22 cellular contexts compared by ENCODE assay signal in the genomic region with DNA sequence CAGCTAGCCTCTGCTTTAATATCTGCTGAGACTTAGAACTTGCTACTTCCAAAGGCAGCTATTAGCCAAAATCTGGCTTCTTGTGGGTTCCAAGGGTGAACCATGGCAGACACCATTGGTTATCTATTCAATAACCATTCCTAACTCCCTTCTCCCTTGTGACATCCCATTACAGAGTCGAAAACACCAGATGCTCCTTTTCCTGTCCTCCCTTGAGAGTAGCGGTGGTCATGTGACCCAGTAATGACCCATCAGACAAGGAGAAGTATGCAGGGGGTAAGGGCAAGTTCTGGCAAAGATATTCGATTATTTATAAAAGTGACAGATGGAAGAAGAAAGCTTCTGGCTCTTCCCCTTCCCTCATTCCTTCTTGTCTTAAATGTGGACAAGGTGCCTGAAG. TPM values are rescaled to one million over a fixed set of nuclear protein-coding genes. Genes with fewer than 3 reads are reported as not detected.
A peak's percentile ranks its signal among the peaks of the same experiment; 100 is the strongest.
DNase-seq lines count a peak whose midpoint lies in the region; ATAC-seq and TF ChIP-seq lines count a peak whose summit lies in the region.
"Had no signal": no experiment of that assay in that cellular context is flagged by ENCODE, and none has a peak within 500 bp of the region (broad histone marks: within the 10 kb centered on the region; RNA-seq: fewer than 3 reads in every experiment).

No MANE protein-coding gene starts in this region.

- peak overlapping the region; percentile 93 for H3K27ac Mint-ChIP-seq in glutamatergic neuron (ENCODE audit: unreplicated experiment)
- H3K27ac Mint-ChIP-seq: GM23338, T-cell had no signal

- H3K27ac ChIP-seq in dorsolateral prefrontal cortex = no peak overlapping the region
- H3K27ac ChIP-seq: PC-9, RWPE1 had no signal

- H3K27me3 Mint-ChIP-seq in glutamatergic neuron (ENCODE audit: unreplicated experiment) = peaks cover 4% of the 10 kb centered on the region
- H3K27me3 Mint-ChIP-seq: IgD-negative memory B cell, T-cell had no signal

- intact Hi-C loops in dorsolateral prefrontal cortex (cut with DNase I) = no loop called here

- peaks cover 4% of the 10 kb centered on the region for H3K36me3 ChIP-seq in BE2C

- peaks cover 14% of the 10 kb centered on the region for H3K4me1 ChIP-seq in BE2C

- H3K4me3 ChIP-seq in BE2C (ENCODE audit: low read depth, low read length) (no peak overlapping the region), dorsolateral prefrontal cortex (no peak overlapping the region)
- H3K4me3 ChIP-seq: GM23338, PC-9 had no signal

- H3K36me3 Mint-ChIP-seq in glutamatergic neuron (ENCODE audit: unreplicated experiment) = peaks cover 16% of the 10 kb centered on the region

- H3K9me3 ChIP-seq in BE2C = no peaks in the 10 kb centered on the region

- H3K27me3 ChIP-seq in BE2C = no peaks in the 10 kb centered on the region
- no peaks in the 10 kb centered on the region for H3K27me3 ChIP-seq in dorsolateral prefrontal cortex

- H3K9me3 Mint-ChIP-seq in glutamatergic neuron (ENCODE audit: unreplicated experiment) = peaks cover 21% of the 10 kb centered on the region
- H3K9me3 Mint-ChIP-seq: GM23338, IgD-negative memory B cell, T-cell had no signal

- peaks cover 43% of the 10 kb centered on the region for H3K4me1 Mint-ChIP-seq in glutamatergic neuron (ENCODE audit: low read depth, unreplicated experiment)

- DNase-seq in BE2C (peak; percentile 51), DMS 273 treated with DMSO at 0.1 percent for 48 hours (lab: John Stamatoyannopoulos, UW) (peak; percentile 88), NCI-H524 (lab: John Stamatoyannopoulos, UW) (peak; percentile 97), glutamatergic neuron (peak; percentile 47), dorsolateral prefrontal cortex (no peak), NCI-H2227 treated with DMSO at 0.1 percent for 48 hours (lab: John Stamatoyannopoulos, UW) (no peak)
- DNase-seq: COR-L47, DMS153, GF-D8, HCEC 1CT, MM.1S, NCI-H1092, NCI-H1436 treated with DMSO at 0.1 percent for 48 hours, NCI-H2081, PC-9, SIG-M5, T-cell had no signal

- peak overlapping the region; percentile 26 for H3K4me3 Mint-ChIP-seq in glutamatergic neuron (ENCODE audit: unreplicated experiment)
- H3K4me3 Mint-ChIP-seq: GM23338, T-cell had no signal

- no peak for ATAC-seq in GM19395 (IDR thresholded peaks at IDR 0.05; ENCODE audit: unreplicated experiment)
- ATAC-seq: GM23338, SK-N-SH treated with all-trans-retinoic acid at 6 μM for 48 hours, T-cell had no signal

- TF ChIP-seq CTCF in BE2C (IDR thresholded peaks at IDR 0.05; ENCODE audit: low read depth, low read length) (no peak), glutamatergic neuron (IDR thresholded peaks at IDR 0.05; ENCODE audit: partially characterized antibody, unreplicated experiment) (no peak), dorsolateral prefrontal cortex (IDR thresholded peaks at IDR 0.05 in 54 of 56, conservative IDR thresholded peaks at IDR 0.05 in 2 of 56; ENCODE audit: low read depth in 1 of 56, partially characterized antibody in 56 of 56) (no peak)

RNA-seq across cellular contexts. Expression of gene TGFB3, which starts 20.1 kb away (rescaled TPM):
- polyA plus RNA-seq in BE2C (2012; ENCODE audit: insufficient read depth, insufficient read length, low read depth) = 1.4 TPM
- 55.7 TPM for total RNA-seq in glutamatergic neuron (ENCODE audit: unreplicated experiment)
- 100 to 1,000 TPM in 13 of 120 experiments, 10 to 100 TPM in 107; 15.5 to 151 (median 45.7) TPM for total RNA-seq in dorsolateral prefrontal cortex

RNA-seq across cellular contexts. Expression of gene IFT43, which starts 23.9 kb away (rescaled TPM):
- polyA plus RNA-seq in BE2C (2012; ENCODE audit: insufficient read depth, insufficient read length, low read depth) = 12.6 TPM
- total RNA-seq in glutamatergic neuron (ENCODE audit: unreplicated experiment) (30.2 TPM), dorsolateral prefrontal cortex (10 to 100 TPM; 24.1 to 68.0 (median 40.6) TPM)

Comparison
In these comparisons a context has a peak if more than half of its experiments do, and no peak if none do; other contexts are left out.
1. DNase-seq: peak in BE2C (single experiment), DMS 273 treated with DMSO at 0.1 percent for 48 hours (single experiment), NCI-H524 (2 of 2) and glutamatergic neuron (single experiment); none in dorsolateral prefrontal cortex (0 of 10) and NCI-H2227 treated with DMSO at 0.1 percent for 48 hours (single experiment).